In genomic region chrX:22800806-22801205, GRCh38 we compare ENCODE assay signal across 19 cellular contexts.
A peak's percentile ranks its signal among the peaks of the same experiment; 100 is the strongest.
DNase-seq lines count a peak whose midpoint lies in the region; ATAC-seq and TF ChIP-seq lines count a peak whose summit lies in the region.
"Had no signal": no experiment of that assay in that cellular context is flagged by ENCODE, and none has a peak within 500 bp of the region (broad histone marks: within the 10 kb centered on the region; RNA-seq: fewer than 3 reads in every experiment).

No MANE protein-coding gene starts in this region.

- CTCF ChIA-PET in WTC11 (lab: Charles Lee): no interaction called here

- H3K27ac Mint-ChIP-seq in WTC11: peak overlapping the region; percentile 57; the same call in 1 of the 2 replicates
- H3K27ac Mint-ChIP-seq: activated CD4-positive, alpha-beta T cell treated with anti-CD3 and anti-CD28 coated beads for 36 hours; activated T-cell treated with anti-CD3 and anti-CD28 coated beads, Interleukin-2, amount 50 U/mL, for 24 hours; IgD-negative memory B cell; memory B cell; T-helper 17 cell had no signal

- no peak overlapping the region for H2BK5ac ChIP-seq in mesenchymal stem cell (ENCODE audit: low read depth, low read length, poor library complexity, severe bottlenecking)

- H2AFZ ChIP-seq in mesenchymal stem cell (ENCODE audit: low read depth, low read length): no peak overlapping the region

- peak overlapping the region in 1 of 2 experiments; percentile 62 for H3K18ac ChIP-seq in mesenchymal stem cell (ENCODE audit: low read depth in 1 of 2, low read length in 2 of 2)

- POLR2A ChIA-PET in WTC11 (lab: Charles Lee): no interaction called here

- H3K27ac ChIP-seq in BLaER1 treated with 17β-estradiol and CSF1 and Interleukin-3, amounts not matched to agents 10 nM and 100 nM: peak overlapping the region in 10 of 11 experiments; percentile 0 to 67 (median 49); a peak in 13 of 22 replicates
- peak overlapping the region; percentile 59 for H3K27ac ChIP-seq in HUES6 (ENCODE audit: low read depth, low read length)
- H3K27ac ChIP-seq in mesenchymal stem cell (ENCODE audit: low read length, poor library complexity, severe bottlenecking): peak overlapping the region; percentile 57
- H3K27ac ChIP-seq: adrenal gland had no signal

- no peak overlapping the region; a peak in 1 of 20 replicates for H3K4me3 ChIP-seq in BLaER1 treated with 17β-estradiol and CSF1 and Interleukin-3, amounts not matched to agents 10 nM and 100 nM
- H3K4me3 ChIP-seq in HUES6 (ENCODE audit: low read depth, low read length) (no peak overlapping the region; the same call in 1 of the 2 replicates), mesenchymal stem cell (ENCODE audit: insufficient read depth in 1 of 2, low read depth in 1 of 2, low read length in 2 of 2) (no peak overlapping the region)
- H3K4me3 ChIP-seq: adrenal gland, spleen had no signal

- no peak overlapping the region for H4K8ac ChIP-seq in mesenchymal stem cell (ENCODE audit: low read length)

- ATAC-seq in WTC11: no peak
- ATAC-seq in HG02610 (IDR thresholded peaks at IDR 0.05; ENCODE audit: unreplicated experiment): no peak
- ATAC-seq: activated CD4-positive, alpha-beta T cell treated with anti-CD3 and anti-CD28 coated beads for 36 hours; T-helper 17 cell had no signal

- peaks cover 0 to 12% (median 0%) of the 10 kb centered on the region in 11 experiments; a peak in 3 of 22 replicates for H3K9me3 ChIP-seq in BLaER1 treated with 17β-estradiol and CSF1 and Interleukin-3, amounts not matched to agents 10 nM and 100 nM (replicated peaks in 1 of 11)
- H3K9me3 ChIP-seq in HUES6 (ENCODE audit: control insufficient read depth, insufficient read depth, low read depth, low read length) (no peaks in the 10 kb centered on the region), mesenchymal stem cell (ENCODE audit: control insufficient read depth, low read length) (no peaks in the 10 kb centered on the region)
- H3K9me3 ChIP-seq: adrenal gland, spleen had no signal

- H2BK15ac ChIP-seq in mesenchymal stem cell (ENCODE audit: low read depth, poor library complexity, severe bottlenecking): no peak overlapping the region

- no peaks in the 10 kb centered on the region for H3K36me3 ChIP-seq in BLaER1 treated with 17β-estradiol and CSF1 and Interleukin-3, amounts not matched to agents 10 nM and 100 nM
- H3K36me3 ChIP-seq in HUES6 (ENCODE audit: control insufficient read depth, insufficient read depth, low read length): no peaks in the 10 kb centered on the region
- H3K36me3 ChIP-seq in mesenchymal stem cell (ENCODE audit: control insufficient read depth in 1 of 2, insufficient read depth in 2 of 2, low read depth in 1 of 2, low read length in 2 of 2): no peaks in the 10 kb centered on the region
- H3K36me3 ChIP-seq: adrenal gland, spleen had no signal

- no peak for DNase-seq in WTC11 (ENCODE audit: low spot score)
- DNase-seq in mesenchymal stem cell: no peak
- no peak for DNase-seq in activated CD4-positive, alpha-beta T cell treated with anti-CD3 and anti-CD28 coated beads, Interleukin-2, amount 50 U/mL, for 4 hours
- DNase-seq in SIG-M5 (lab: John Stamatoyannopoulos, UW): no peak
- no peak for DNase-seq in activated CD8-positive, alpha-beta memory T cell treated with anti-CD3 and anti-CD28 coated beads for 24 hours
- DNase-seq: activated CD4-positive, alpha-beta T cell treated with anti-CD3 and anti-CD28 coated beads for 36 hours; activated T-cell treated with anti-CD3 and anti-CD28 coated beads, Interleukin-2, amount 50 U/mL, for 24 hours; NCI-H1105; NCI-H345; occipital lobe; RPMI8226; spleen; T-helper 17 cell had no signal

- no peak overlapping the region for H2BK12ac ChIP-seq in mesenchymal stem cell (ENCODE audit: low read length in 2 of 2)

- no peaks in the 10 kb centered on the region for H3K9me3 Mint-ChIP-seq in WTC11
- H3K9me3 Mint-ChIP-seq: activated T-cell treated with anti-CD3 and anti-CD28 coated beads, Interleukin-2, amount 50 U/mL, for 24 hours; memory B cell had no signal

- H3K4me2 ChIP-seq in BLaER1 treated with 17β-estradiol and CSF1 and Interleukin-3, amounts not matched to agents 10 nM and 100 nM: peak overlapping the region in 10 of 11 experiments; percentile 20 to 76 (median 46); a peak in 15 of 22 replicates
- no peak overlapping the region for H3K4me2 ChIP-seq in mesenchymal stem cell (ENCODE audit: low read length, poor library complexity, severe bottlenecking)

- no peaks in the 10 kb centered on the region for H4K20me1 ChIP-seq in BLaER1 treated with 17β-estradiol and CSF1 and Interleukin-3, amounts not matched to agents 10 nM and 100 nM

- H3K14ac ChIP-seq in mesenchymal stem cell (ENCODE audit: low read length in 2 of 2): no peak overlapping the region

- H2AK5ac ChIP-seq in mesenchymal stem cell (ENCODE audit: low read length, severe bottlenecking): no peak overlapping the region

- H3K27me3 ChIP-seq in BLaER1 treated with 17β-estradiol and CSF1 and Interleukin-3, amounts not matched to agents 10 nM and 100 nM: no peaks in the 10 kb centered on the region
- no peaks in the 10 kb centered on the region for H3K27me3 ChIP-seq in HUES6 (ENCODE audit: control insufficient read depth, insufficient read depth, low read length)
- no peaks in the 10 kb centered on the region for H3K27me3 ChIP-seq in mesenchymal stem cell (ENCODE audit: control insufficient read depth in 1 of 2, insufficient read depth in 1 of 2, low read length in 2 of 2)
- H3K27me3 ChIP-seq: adrenal gland, spleen had no signal

- H3K4me1 ChIP-seq in BLaER1 treated with 17β-estradiol and CSF1 and Interleukin-3, amounts not matched to agents 10 nM and 100 nM: peaks cover 0 to 25% (median 11%) of the 10 kb centered on the region in 10 experiments; a peak in 17 of 20 replicates
- peaks cover 17% of the 10 kb centered on the region for H3K4me1 ChIP-seq in HUES6 (ENCODE audit: control insufficient read depth, insufficient read depth, low read length)
- no peaks in the 10 kb centered on the region for H3K4me1 ChIP-seq in mesenchymal stem cell (ENCODE audit: control insufficient read depth, insufficient read depth, low read depth, low read length)
- H3K4me1 ChIP-seq: adrenal gland, spleen had no signal

- no peaks in the 10 kb centered on the region for H3K27me3 Mint-ChIP-seq in WTC11 (ENCODE audit: low read depth)
- H3K27me3 Mint-ChIP-seq: activated CD4-positive, alpha-beta T cell treated with anti-CD3 and anti-CD28 coated beads for 36 hours; IgD-negative memory B cell; memory B cell; T-helper 17 cell had no signal

- no peaks in the 10 kb centered on the region for H3K36me3 Mint-ChIP-seq in WTC11
- H3K36me3 Mint-ChIP-seq: IgD-negative memory B cell, memory B cell had no signal

- H2BK120ac ChIP-seq in mesenchymal stem cell (ENCODE audit: low read depth, low read length): no peak overlapping the region

- no peaks in the 10 kb centered on the region for H3K79me1 ChIP-seq in mesenchymal stem cell (replicated peaks; ENCODE audit: low read length, poor library complexity, severe bottlenecking)

- H3K23ac ChIP-seq in mesenchymal stem cell (ENCODE audit: low read length in 2 of 2): no peak overlapping the region

- WGBS in mesenchymal stem cell: no CpG with 5 or more reads among the region's 1 CpG

- H3K4me1 Mint-ChIP-seq in WTC11: peaks cover 18% of the 10 kb centered on the region
- H3K4me1 Mint-ChIP-seq: activated CD4-positive, alpha-beta T cell treated with anti-CD3 and anti-CD28 coated beads for 36 hours; T-helper 17 cell had no signal

- no peak overlapping the region for H3K4me3 Mint-ChIP-seq in WTC11
- H3K4me3 Mint-ChIP-seq: activated CD4-positive, alpha-beta T cell treated with anti-CD3 and anti-CD28 coated beads for 36 hours; activated T-cell treated with anti-CD3 and anti-CD28 coated beads, Interleukin-2, amount 50 U/mL, for 24 hours; IgD-negative memory B cell; memory B cell; T-helper 17 cell had no signal

- peak overlapping the region in 1 of 11 experiments; percentile 36; a peak in 1 of 22 replicates for H3K9ac ChIP-seq in BLaER1 treated with 17β-estradiol and CSF1 and Interleukin-3, amounts not matched to agents 10 nM and 100 nM
- H3K9ac ChIP-seq in HUES6 (ENCODE audit: low read length) (peak overlapping the region; percentile 26), mesenchymal stem cell (ENCODE audit: low read length) (peak overlapping the region; percentile 37)

- TF ChIP-seq CTCF in WTC11 (IDR thresholded peaks at IDR 0.05): no peak

- H3K4ac ChIP-seq in mesenchymal stem cell (ENCODE audit: low read depth in 1 of 2, low read length in 2 of 2): no peak overlapping the region

- H4K91ac ChIP-seq in mesenchymal stem cell (ENCODE audit: low read length): no peak overlapping the region

TF ChIP-seq in WTC11, 78 proteins besides CTCF, POLR2A, EP300 and RAD21:
- no peak for TF ChIP-seq KAT7 (CRISPR knock-in tag; IDR thresholded peaks at IDR 0.05; ENCODE audit: borderline replicate concordance)
